24 cellular contexts compared by ENCODE assay signal in the genomic region with DNA sequence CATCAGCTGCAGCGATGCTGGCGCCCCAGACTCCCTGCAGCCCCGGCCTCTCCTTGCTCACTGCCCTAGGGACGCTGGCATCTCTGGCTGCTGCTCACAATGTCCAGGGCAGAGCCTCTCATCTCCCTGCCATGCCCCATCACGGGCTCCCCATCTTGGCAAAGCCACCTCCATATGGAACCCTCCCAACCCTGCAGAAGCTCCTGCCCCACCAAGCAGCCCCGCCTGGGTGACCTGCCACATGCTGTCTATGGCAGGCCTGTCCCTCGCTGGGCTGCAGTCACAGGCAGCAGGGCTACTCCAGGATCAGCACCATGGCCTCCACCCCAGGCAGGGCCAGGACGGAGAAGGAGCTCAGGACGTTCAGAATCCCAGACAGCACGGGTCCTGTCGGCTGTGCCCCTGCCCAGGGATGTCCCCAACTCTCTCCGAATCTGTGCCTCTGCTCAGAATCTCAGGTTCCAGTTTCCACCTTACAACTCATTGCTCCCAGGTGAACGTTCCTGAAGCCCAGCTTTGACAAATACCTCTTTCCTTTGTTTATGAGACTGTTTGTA. TPM values are rescaled to one million over a fixed set of nuclear protein-coding genes. Genes with fewer than 3 reads are reported as not detected.
DNase-seq lines count a peak whose midpoint lies in the region; ATAC-seq and TF ChIP-seq lines count a peak whose summit lies in the region.
"Had no signal": no experiment of that assay in that cellular context is flagged by ENCODE, and none has a peak within 500 bp of the region (broad histone marks: within the 10 kb centered on the region; RNA-seq: fewer than 3 reads in every experiment).

No MANE protein-coding gene starts in this region.

- H3K27ac ChIP-seq in WERI-Rb-1: no peak overlapping the region
- H3K27ac ChIP-seq: GM23248, HL-60, PC-9 had no signal

- no peaks in the 10 kb centered on the region for H3K9me3 ChIP-seq in WERI-Rb-1 (ENCODE audit: severe bottlenecking)

- no peaks in the 10 kb centered on the region for H3K27me3 Mint-ChIP-seq in natural killer cell treated with Interleukin-12 subunit alpha and Interleukin-12 subunit beta and Interleukin-15 and Interleukin-18, amount 100 ng/mL, for 72 hours
- no peaks in the 10 kb centered on the region for H3K27me3 Mint-ChIP-seq in natural killer cell (ENCODE audit: low read depth in 2 of 2)

- no peaks in the 10 kb centered on the region for H3K36me3 Mint-ChIP-seq in natural killer cell treated with Interleukin-12 subunit alpha and Interleukin-12 subunit beta and Interleukin-15 and Interleukin-18, amount 100 ng/mL, for 72 hours
- no peaks in the 10 kb centered on the region for H3K36me3 Mint-ChIP-seq in natural killer cell
- H3K36me3 Mint-ChIP-seq: CD8-positive, alpha-beta T cell; IgD-negative memory B cell had no signal

- H3K4me3 Mint-ChIP-seq in natural killer cell treated with Interleukin-12 subunit alpha and Interleukin-12 subunit beta and Interleukin-15 and Interleukin-18, amount 100 ng/mL, for 72 hours: no peak overlapping the region
- H3K4me3 Mint-ChIP-seq in natural killer cell: no peak overlapping the region
- H3K4me3 Mint-ChIP-seq: B cell; CD8-positive, alpha-beta T cell had no signal

- no peaks in the 10 kb centered on the region for H3K36me3 ChIP-seq in WERI-Rb-1

- no peak overlapping the region for H3K4me3 ChIP-seq in WERI-Rb-1 (ENCODE audit: low read depth, low read length)
- H3K4me3 ChIP-seq: GM12878, GM23248, PC-9 had no signal

- no peaks in the 10 kb centered on the region for H3K4me1 Mint-ChIP-seq in natural killer cell treated with Interleukin-12 subunit alpha and Interleukin-12 subunit beta and Interleukin-15 and Interleukin-18, amount 100 ng/mL, for 72 hours (ENCODE audit: low read depth in 2 of 2)
- H3K4me1 Mint-ChIP-seq in natural killer cell: no peaks in the 10 kb centered on the region
- H3K4me1 Mint-ChIP-seq: B cell had no signal

- no peaks in the 10 kb centered on the region for H3K9me3 Mint-ChIP-seq in natural killer cell treated with Interleukin-12 subunit alpha and Interleukin-12 subunit beta and Interleukin-15 and Interleukin-18, amount 100 ng/mL, for 72 hours
- no peaks in the 10 kb centered on the region for H3K9me3 Mint-ChIP-seq in natural killer cell
- H3K9me3 Mint-ChIP-seq: CD8-positive, alpha-beta T cell; IgD-negative memory B cell had no signal

- H3K27me3 ChIP-seq in WERI-Rb-1 (ENCODE audit: insufficient read depth, low read depth, severe bottlenecking): no peaks in the 10 kb centered on the region

- intact Hi-C loops in natural killer cell (cut with micrococcal nuclease): no loop called here
- intact Hi-C loops in posterior vena cava (cut with DNase I): no loop called here

- ATAC-seq in natural killer cell treated with Interleukin-12 subunit alpha and Interleukin-12 subunit beta and Interleukin-15 and Interleukin-18, amount 100 ng/mL, for 72 hours: peak in 1 of 2 donors; percentile 26
- no peak for ATAC-seq in natural killer cell
- no peak for ATAC-seq in GM21526 (IDR thresholded peaks at IDR 0.05; ENCODE audit: low FRiP score, unreplicated experiment)
- ATAC-seq: CD8-positive, alpha-beta T cell; GM12878 had no signal

- TF ChIP-seq CTCF in natural killer cell (IDR thresholded peaks at IDR 0.05) (no peak), WERI-Rb-1 (IDR thresholded peaks at IDR 0.05; ENCODE audit: low read depth, low read length) (no peak)

- no peak overlapping the region for H3K27ac Mint-ChIP-seq in natural killer cell treated with Interleukin-12 subunit alpha and Interleukin-12 subunit beta and Interleukin-15 and Interleukin-18, amount 100 ng/mL, for 72 hours
- no peak overlapping the region for H3K27ac Mint-ChIP-seq in natural killer cell
- H3K27ac Mint-ChIP-seq: B cell; CD8-positive, alpha-beta T cell; IgD-negative memory B cell had no signal

- peak; percentile 61 for DNase-seq in activated effector memory CD4-positive, alpha-beta T cell treated with anti-CD3 and anti-CD28 coated beads, Interleukin-2, amount 50 U/mL, for 16 hours
- DNase-seq in activated effector memory CD4-positive, alpha-beta T cell treated with Interleukin-2 at 50 U/mL for 16 hours: no peak
- peak; percentile 16 for DNase-seq in natural killer cell treated with Interleukin-12 subunit alpha and Interleukin-12 subunit beta and Interleukin-15 and Interleukin-18, amount 100 ng/mL, for 72 hours (ENCODE audit: low spot score)
- no peak for DNase-seq in natural killer cell
- peak; percentile 82 for DNase-seq in posterior vena cava (ENCODE audit: low spot score)
- no peak for DNase-seq in WERI-Rb-1
- DNase-seq in SHP77 treated with DMSO at 0.1 percent for 48 hours (lab: John Stamatoyannopoulos, UW): no peak
- DNase-seq: 8988T; Calu3; CD8-positive, alpha-beta T cell; GM23248; HCEC 1CT; Karpas-422; NCI-H1048; NCI-H1436; NCI-H2029; NCI-H2171; NCI-H526; PC-9 had no signal

RNA-seq across cellular contexts. Expression of a gene that starts 58.4 kb away (rescaled TPM):
- 1 to 10 TPM; 3.4 to 7.9 TPM for total RNA-seq in natural killer cell treated with Interleukin-12 subunit alpha and Interleukin-12 subunit beta and Interleukin-15 and Interleukin-18, amount 100 ng/mL, for 72 hours
- total RNA-seq in natural killer cell (1 to 10 TPM; 2.5 to 4.3 (median 2.8) TPM), posterior vena cava (10 to 100 TPM; 31.7 to 38.5 TPM)

Comparison
In these comparisons a context has a peak if more than half of its experiments do, and no peak if none do; other contexts are left out.
1. DNase-seq: peak in activated effector memory CD4-positive, alpha-beta T cell treated with anti-CD3 and anti-CD28 coated beads, Interleukin-2, amount 50 U/mL, for 16 hours (single experiment), natural killer cell treated with Interleukin-12 subunit alpha and Interleukin-12 subunit beta and Interleukin-15 and Interleukin-18, amount 100 ng/mL, for 72 hours (single experiment) and posterior vena cava (single experiment); none in activated effector memory CD4-positive, alpha-beta T cell treated with Interleukin-2 at 50 U/mL for 16 hours (single experiment), natural killer cell (single experiment), WERI-Rb-1 (single experiment) and SHP77 treated with DMSO at 0.1 percent for 48 hours (single experiment).